Comparison of ENCODE assay signal across 1 cellular context in genomic region chr12:76471579-76471978, GRCh38.
TF ChIP-seq lines count a peak whose summit lies in the region.

No MANE protein-coding gene starts in this region.

TF ChIP-seq in IMR-90, 13 proteins besides CTCF, POLR2A, EP300 and RAD21:
- TF ChIP-seq FOS (IDR thresholded peaks at IDR 0.05; ENCODE audit: low read depth, low read length), result no peak
- TF ChIP-seq, protein P1, sequence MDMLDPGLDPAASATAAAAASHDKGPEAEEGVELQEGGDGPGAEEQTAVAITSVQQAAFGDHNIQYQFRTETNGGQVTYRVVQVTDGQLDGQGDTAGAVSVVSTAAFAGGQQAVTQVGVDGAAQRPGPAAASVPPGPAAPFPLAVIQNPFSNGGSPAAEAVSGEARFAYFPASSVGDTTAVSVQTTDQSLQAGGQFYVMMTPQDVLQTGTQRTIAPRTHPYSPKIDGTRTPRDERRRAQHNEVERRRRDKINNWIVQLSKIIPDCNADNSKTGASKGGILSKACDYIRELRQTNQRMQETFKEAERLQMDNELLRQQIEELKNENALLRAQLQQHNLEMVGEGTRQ (IDR thresholded peaks at IDR 0.05; ENCODE audit: low read depth, low read length), result no peak
- TF ChIP-seq, protein P2, sequence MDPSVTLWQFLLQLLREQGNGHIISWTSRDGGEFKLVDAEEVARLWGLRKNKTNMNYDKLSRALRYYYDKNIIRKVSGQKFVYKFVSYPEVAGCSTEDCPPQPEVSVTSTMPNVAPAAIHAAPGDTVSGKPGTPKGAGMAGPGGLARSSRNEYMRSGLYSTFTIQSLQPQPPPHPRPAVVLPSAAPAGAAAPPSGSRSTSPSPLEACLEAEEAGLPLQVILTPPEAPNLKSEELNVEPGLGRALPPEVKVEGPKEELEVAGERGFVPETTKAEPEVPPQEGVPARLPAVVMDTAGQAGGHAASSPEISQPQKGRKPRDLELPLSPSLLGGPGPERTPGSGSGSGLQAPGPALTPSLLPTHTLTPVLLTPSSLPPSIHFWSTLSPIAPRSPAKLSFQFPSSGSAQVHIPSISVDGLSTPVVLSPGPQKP (IDR thresholded peaks at IDR 0.05; ENCODE audit: borderline replicate concordance, low read depth, low read length), result no peak
- TF ChIP-seq MAZ (IDR thresholded peaks at IDR 0.05; ENCODE audit: borderline replicate concordance, low read depth, low read length), result no peak
- no peak for TF ChIP-seq RCOR1 (IDR thresholded peaks at IDR 0.05; ENCODE audit: insufficient replicate concordance, low read length)
- TF ChIP-seq MXI1 (IDR thresholded peaks at IDR 0.05; ENCODE audit: borderline replicate concordance, low read depth, low read length), result no peak
- TF ChIP-seq CEBPB (IDR thresholded peaks at IDR 0.05; ENCODE audit: low read depth, low read length), result no peak
- no peak for TF ChIP-seq BHLHE40 (IDR thresholded peaks at IDR 0.05; ENCODE audit: low read depth, low read length)
- TF ChIP-seq MAFK (IDR thresholded peaks at IDR 0.05; ENCODE audit: low read depth, low read length), result no peak
- no peak for TF ChIP-seq NFE2L2 (IDR thresholded peaks at IDR 0.05; ENCODE audit: low read depth, low read length)
- TF ChIP-seq CHD1 (IDR thresholded peaks at IDR 0.05; ENCODE audit: low read depth, low read length), result no peak
- TF ChIP-seq RFX5 (IDR thresholded peaks at IDR 0.05; ENCODE audit: low read depth, low read length), result no peak
- no peak for TF ChIP-seq SMC3 (IDR thresholded peaks at IDR 0.05; ENCODE audit: low read depth, low read length)
